In the genomic region with DNA sequence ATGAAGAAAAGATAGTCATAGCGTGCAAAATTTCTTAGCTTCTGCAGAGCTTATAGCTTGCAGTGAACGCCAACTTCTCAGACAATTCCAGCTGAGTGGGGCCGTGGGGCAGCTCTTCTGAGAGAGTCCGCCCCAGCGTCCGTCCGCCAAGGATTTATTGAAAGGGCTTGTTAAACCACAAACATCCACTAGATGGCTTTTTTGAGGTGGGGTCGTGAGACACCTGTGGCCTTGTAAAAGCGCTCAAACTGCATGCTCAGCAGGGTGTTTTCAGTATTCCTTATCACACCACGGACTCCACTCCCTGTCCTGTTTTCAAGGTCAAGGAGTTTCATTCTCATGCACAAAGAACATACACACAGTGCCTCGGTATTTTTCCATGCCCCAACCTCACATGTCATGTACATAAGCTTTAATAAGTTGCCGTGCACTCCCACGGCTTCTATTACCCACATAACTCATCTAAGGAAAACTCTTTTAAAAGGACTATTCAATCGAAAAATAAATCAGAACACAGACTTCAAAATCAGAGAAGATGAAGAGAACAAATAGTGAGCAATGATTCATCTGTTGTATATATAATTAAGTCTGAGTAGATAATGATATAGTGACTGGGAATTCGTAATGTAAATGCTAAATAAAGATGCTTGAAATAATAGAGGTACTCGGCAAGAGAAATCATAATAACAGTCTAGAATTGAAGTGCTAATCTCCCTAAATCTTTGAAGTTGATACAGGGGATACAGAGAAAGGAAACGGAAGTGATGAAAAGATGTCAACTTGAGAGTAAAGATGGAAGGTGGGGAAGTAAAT, we compare ENCODE assay signal across 12 cellular contexts. TPM values are rescaled to one million over a fixed set of nuclear protein-coding genes. Genes with fewer than 3 reads are reported as not detected.
A peak's percentile ranks its signal among the peaks of the same experiment; 100 is the strongest.
DNase-seq lines count a peak whose midpoint lies in the region; TF ChIP-seq lines count a peak whose summit lies in the region.
"Had no signal": no experiment of that assay in that cellular context is flagged by ENCODE, and none has a peak within 500 bp of the region (broad histone marks: within the 10 kb centered on the region; RNA-seq: fewer than 3 reads in every experiment).

No MANE protein-coding gene starts in this region.

- H3K9me3 Mint-ChIP-seq in CD14-positive monocyte (peaks cover 8 to 24% (median 17%) of the 10 kb centered on the region in 7 donors), mesothelial cell of epicardium (peaks cover 12% of the 10 kb centered on the region)
- H3K9me3 Mint-ChIP-seq: activated T-helper 1 cell treated with anti-CD3 and anti-CD28 coated beads, Interleukin-12 subunit alpha, Interleukin-12 subunit beta, Interleukin-2, Interleukin-4 antibody, amounts not matched to agents 30 ng/mL and 10 ng/mL and 1 ng/mL, durations not matched to agents 14 hours and 24 hours and 36 hours had no signal

- H3K4me1 ChIP-seq in HUES64 (ENCODE audit: insufficient read depth, low read length): peaks cover 7% of the 10 kb centered on the region; the same call in 1 of the 2 replicates
- H3K4me1 ChIP-seq: pancreas had no signal

- H3K27ac ChIP-seq in HUES64 (ENCODE audit: low read depth, low read length) (no peak overlapping the region), caudate nucleus (ENCODE audit: low read depth, low read length) (peak overlapping the region; percentile 32)
- H3K27ac ChIP-seq: pancreas had no signal

- 50% methylated on average over 17 of the region's 17 CpGs for WGBS in HUES64

- H3K4me3 ChIP-seq in HUES64 (ENCODE audit: low read length): peak overlapping the region; percentile 26
- H3K4me3 ChIP-seq: pancreas had no signal

- peak; percentile 46 for TF ChIP-seq CTCF in CD14-positive monocyte (IDR thresholded peaks at IDR 0.05)
- TF ChIP-seq CTCF in mesothelial cell of epicardium (IDR thresholded peaks at IDR 0.05; ENCODE audit: unreplicated experiment): peak; percentile 64

- no peaks in the 10 kb centered on the region for H3K27me3 ChIP-seq in HUES64 (ENCODE audit: insufficient read depth, low read length)
- H3K27me3 ChIP-seq: pancreas had no signal

- DNase-seq in CD14-positive monocyte (ENCODE audit: low spot score) (no peak), caudate nucleus (lab: John Stamatoyannopoulos, UW) (peak in 6 of 61 donors; percentile 5 to 45 (median 10)), mesothelial cell of epicardium (ENCODE audit: low spot score in 2 of 2, unreplicated experiment in 2 of 2) (peak in 1 of 2 experiments; percentile 42), T-helper 1 cell (no peak), NCI-H1048 (lab: John Stamatoyannopoulos, UW) (no peak), NCI-H2171 (lab: John Stamatoyannopoulos, UW) (no peak), NCI-H187 treated with DMSO at 0.1 percent for 48 hours (lab: John Stamatoyannopoulos, UW) (no peak)
- DNase-seq: foreskin melanocyte, GOT3, pancreas had no signal

- H3K36me3 Mint-ChIP-seq in CD14-positive monocyte (peaks cover 11% of the 10 kb centered on the region in 2 donors), mesothelial cell of epicardium (peaks cover 20% of the 10 kb centered on the region)

- no peak overlapping the region for H3K4me3 Mint-ChIP-seq in CD14-positive monocyte
- peak overlapping the region; percentile 38 for H3K4me3 Mint-ChIP-seq in mesothelial cell of epicardium
- H3K4me3 Mint-ChIP-seq: activated T-helper 1 cell treated with anti-CD3 and anti-CD28 coated beads, Interleukin-12 subunit alpha, Interleukin-12 subunit beta, Interleukin-2, Interleukin-4 antibody, amounts not matched to agents 30 ng/mL and 10 ng/mL and 1 ng/mL, durations not matched to agents 14 hours and 24 hours and 36 hours had no signal

- H3K27ac Mint-ChIP-seq in CD14-positive monocyte: no peak overlapping the region
- peak overlapping the region; percentile 54 for H3K27ac Mint-ChIP-seq in mesothelial cell of epicardium
- H3K27ac Mint-ChIP-seq: activated T-helper 1 cell treated with anti-CD3 and anti-CD28 coated beads, Interleukin-12 subunit alpha, Interleukin-12 subunit beta, Interleukin-2, Interleukin-4 antibody, amounts not matched to agents 30 ng/mL and 10 ng/mL and 1 ng/mL, durations not matched to agents 14 hours and 24 hours and 36 hours had no signal

- H3K36me3 ChIP-seq in HUES64 (ENCODE audit: insufficient read depth, low read length): no peaks in the 10 kb centered on the region
- H3K36me3 ChIP-seq: pancreas had no signal

- intact Hi-C loops in CD14-positive monocyte (cut with micrococcal nuclease): no loop called here

- H3K4me1 Mint-ChIP-seq in CD14-positive monocyte (peaks cover 2% of the 10 kb centered on the region), mesothelial cell of epicardium (peaks cover 14% of the 10 kb centered on the region)

- 0 out of 2 replicates have a peak, but pooled peaks cover 6% of the 10 kb centered on the region for H3K9me3 ChIP-seq in HUES64 (ENCODE audit: insufficient read depth, low read depth, low read length)
- H3K9me3 ChIP-seq: pancreas had no signal

- no peak overlapping the region for H3K9ac ChIP-seq in HUES64 (ENCODE audit: low read depth, low read length)

- H3K27me3 Mint-ChIP-seq in CD14-positive monocyte (ENCODE audit: low read depth in 3 of 3) (peaks cover 0 to 6% (median 2%) of the 10 kb centered on the region in 3 donors), mesothelial cell of epicardium (ENCODE audit: low read depth) (no peaks in the 10 kb centered on the region)

RNA-seq across cellular contexts. Expression of a gene that starts 46.7 kb away (rescaled TPM):
- polyA plus RNA-seq in CD14-positive monocyte: 10 to 100 TPM; 29.2 to 46.2 TPM
- 57.6 TPM for polyA plus RNA-seq in HUES64 (2013, experiment 1 of 2)
- polyA plus RNA-seq in HUES64 (2013, experiment 2 of 2): 78.7 TPM
- 72.8 to 81.5 TPM (median 77.0 TPM) in 3 replicates for total RNA-seq in mesothelial cell of epicardium

RNA-seq across cellular contexts. Expression of a gene that starts 46.9 kb away (rescaled TPM):
- under 1 TPM in 1 of 2 donors, not detected in 1; 0.46 TPM for polyA plus RNA-seq in CD14-positive monocyte
- polyA plus RNA-seq in HUES64 (2013, experiment 1 of 2): 3.2 TPM
- 4.0 TPM for polyA plus RNA-seq in HUES64 (2013, experiment 2 of 2)
- total RNA-seq in mesothelial cell of epicardium: 1.3 to 1.7 TPM (median 1.4 TPM) in 3 replicates

RNA-seq across cellular contexts. Expression of a gene that starts 57.4 kb away (rescaled TPM):
- under 1 TPM in 1 of 2 donors, not detected in 1; 0.11 TPM for polyA plus RNA-seq in CD14-positive monocyte
- polyA plus RNA-seq in HUES64 (2013, experiment 1 of 2): not detected
- polyA plus RNA-seq in HUES64 (2013, experiment 2 of 2): not detected
- total RNA-seq in mesothelial cell of epicardium: 1.4 to 1.5 TPM (median 1.5 TPM) in 3 replicates
- total RNA-seq: activated T-helper 1 cell treated with anti-CD3 and anti-CD28 coated beads, Interleukin-12 subunit alpha, Interleukin-12 subunit beta, Interleukin-2, Interleukin-4 antibody, amounts not matched to agents 30 ng/mL and 10 ng/mL and 1 ng/mL, durations not matched to agents 14 hours and 24 hours and 36 hours had no signal
